ENCODE assay signal across 8 cellular contexts in genomic region chr19:14571695-14572490, GRCh38. TPM values are rescaled to one million over a fixed set of nuclear protein-coding genes. Genes with fewer than 3 reads are reported as not detected.
DNase-seq lines count a peak whose midpoint lies in the region; ATAC-seq and TF ChIP-seq lines count a peak whose summit lies in the region.

Gene NDUFB7 (minus strand): TSS chr19:14572066. CDS start chr19:14572000, 66 bp downstream.

- peak within 1 kb of the TSS; percentile 90 to 95 for H3K9ac ChIP-seq in mucosa of rectum (ENCODE audit: low read depth in 1 of 2, low read length in 2 of 2)

- TF ChIP-seq CTCF in epithelial cell of proximal tubule (conservative IDR thresholded peaks at IDR 0.05; ENCODE audit: low read depth, low read length): peak; percentile 68

- DNase-seq in DMS53 (lab: John Stamatoyannopoulos, UW) (peak; percentile 96), OCI-M2 (lab: John Stamatoyannopoulos, UW; ENCODE audit: unreplicated experiment) (peak; percentile 97), activated T-cell treated with anti-CD3 and anti-CD28 coated beads for 48 hours (ENCODE audit: low read depth) (peak; percentile 88), epithelial cell of proximal tubule (ENCODE audit: low read depth) (peak; percentile 70)
- DNase-seq in stimulated activated CD8-positive, alpha-beta memory T cell treated with anti-CD3 and anti-CD28 coated beads, Interleukin-4, amount 100 ng/mL, for 48 hours: peak; percentile 90

- peak; percentile 25; the same call in 1 of the 2 replicates for TF ChIP-seq RAD21 in Ishikawa (IDR thresholded peaks at IDR 0.05; ENCODE audit: low read depth)

- 0 out of 2 replicates have a peak, but pooled peaks have one; percentile 51 for TF ChIP-seq EP300 in Ishikawa (IDR thresholded peaks at IDR 0.05; ENCODE audit: borderline replicate concordance)

- peaks cover 2 to 5% of the 10 kb centered on the region in 2 donors for H3K36me3 ChIP-seq in mucosa of rectum (ENCODE audit: control insufficient read depth in 2 of 2, insufficient read depth in 2 of 2, low read length in 2 of 2)

- peak within 1 kb of the TSS; percentile 73 to 86 for H3K27ac ChIP-seq in mucosa of rectum (ENCODE audit: low read depth in 2 of 2, low read length in 2 of 2)

- peaks cover 12 to 19% of the 10 kb centered on the region in 2 donors for H3K4me1 ChIP-seq in mucosa of rectum (ENCODE audit: control insufficient read depth in 2 of 2, insufficient read depth in 2 of 2, low read length in 2 of 2)

- ATAC-seq in GM21576 (IDR thresholded peaks at IDR 0.05; ENCODE audit: unreplicated experiment): peak; percentile 77

- no peaks in the 10 kb centered on the region for H3K27me3 ChIP-seq in mucosa of rectum (ENCODE audit: control insufficient read depth in 2 of 2, insufficient read depth in 2 of 2, low read length in 2 of 2)

- H3K9me3 ChIP-seq in mucosa of rectum (ENCODE audit: control insufficient read depth in 2 of 2, low read length in 2 of 2): no peaks in the 10 kb centered on the region

- H3K4me3 ChIP-seq in epithelial cell of proximal tubule (ENCODE audit: low read depth, low read length): peak within 1 kb of the TSS; percentile 100
- H3K4me3 ChIP-seq in mucosa of rectum (ENCODE audit: low read length in 2 of 2): peak within 1 kb of the TSS; percentile 98 to 99

TF ChIP-seq in Ishikawa, 13 proteins besides CTCF, POLR2A, EP300 and RAD21:
- TF ChIP-seq TCF12 (IDR thresholded peaks at IDR 0.05; ENCODE audit: low read depth) (peak; percentile 83), USF1 (IDR thresholded peaks at IDR 0.05) (peak; percentile 26; the same call in 1 of the 2 replicates), EGR1 (IDR thresholded peaks at IDR 0.05) (0 out of 2 replicates have a peak, but pooled peaks have one; percentile 13), TAF1 (IDR thresholded peaks at IDR 0.05; ENCODE audit: low read depth) (peak; percentile 82), ZBTB7A (IDR thresholded peaks at IDR 0.05; ENCODE audit: low read depth) (no peak), YY1 (IDR thresholded peaks at IDR 0.05; ENCODE audit: low read depth) (no peak; the same call in none of the 2 replicates), MAX (IDR thresholded peaks at IDR 0.05) (peak; percentile 73), NFIC (IDR thresholded peaks at IDR 0.05) (0 out of 2 replicates have a peak, but pooled peaks have one; percentile 18)

RNA-seq across cellular contexts. Expression of gene NDUFB7, which starts in this region (rescaled TPM):
- 400 and 402 TPM in 2 replicates for total RNA-seq in epithelial cell of proximal tubule

Comparison
In these comparisons a context has a peak if more than half of its experiments do, and no peak if none do; other contexts are left out.
1. Peak in every context shown above with its lines: DNase-seq, ATAC-seq, H3K4me3 ChIP-seq and H3K27ac ChIP-seq.